Comparison of ENCODE assay signal across 11 cellular contexts in the genomic region with DNA sequence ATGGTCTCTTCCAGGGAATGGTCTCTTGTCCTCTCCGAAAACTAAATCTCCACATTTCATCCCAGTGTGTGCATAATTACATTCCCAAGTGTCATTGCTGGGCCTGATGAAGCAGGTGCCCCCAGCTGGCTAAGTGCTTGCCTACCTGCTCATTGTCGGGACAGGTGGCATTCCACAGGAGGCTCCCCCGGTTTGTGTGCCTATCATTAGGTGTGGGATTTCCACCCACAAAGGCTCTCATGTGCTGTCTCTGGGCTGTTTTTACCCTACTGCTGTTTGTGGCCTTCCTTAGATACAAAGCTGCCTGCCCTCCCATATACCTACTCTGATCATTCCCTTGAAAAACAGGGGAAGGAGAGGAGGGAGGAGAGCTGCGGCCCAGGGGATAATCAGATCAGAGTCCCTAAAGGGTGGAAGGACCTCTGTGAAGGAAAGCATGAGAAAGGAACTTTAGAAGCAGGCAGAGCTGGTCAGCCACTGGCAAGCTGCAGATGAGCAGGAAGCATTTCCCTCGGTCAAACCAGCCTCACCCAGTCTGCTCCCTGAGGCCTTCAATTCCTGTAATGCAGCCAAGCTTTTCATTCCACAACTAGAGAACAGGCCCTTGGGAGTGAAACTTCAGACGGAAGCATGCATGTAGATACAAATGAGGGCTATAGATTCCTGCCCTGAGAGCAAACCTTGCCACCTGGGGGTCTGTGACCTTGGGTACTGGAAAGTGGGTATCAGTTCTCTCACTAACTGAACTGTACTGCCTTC.
A peak's percentile ranks its signal among the peaks of the same experiment; 100 is the strongest.
DNase-seq lines count a peak whose midpoint lies in the region; ATAC-seq and TF ChIP-seq lines count a peak whose summit lies in the region.
"Had no signal": no experiment of that assay in that cellular context is flagged by ENCODE, and none has a peak within 500 bp of the region (broad histone marks: within the 10 kb centered on the region; RNA-seq: fewer than 3 reads in every experiment).

No MANE protein-coding gene starts in this region.

- H3K79me2 ChIP-seq in SK-N-SH (ENCODE audit: insufficient read depth): no peaks in the 10 kb centered on the region
- no peaks in the 10 kb centered on the region for H3K79me2 ChIP-seq in trophoblast cell (ENCODE audit: control insufficient read depth, insufficient read depth, low read length, poor library complexity)

- no peaks in the 10 kb centered on the region for H3K9me2 ChIP-seq in SK-N-SH

- H4K20me1 ChIP-seq in SK-N-SH (ENCODE audit: insufficient read depth): no peaks in the 10 kb centered on the region

- H3K4me3 ChIP-seq in SK-N-SH (ENCODE audit: low read depth in 2 of 2, low read length in 1 of 2) (no peak overlapping the region), trophoblast cell (ENCODE audit: low read depth, low read length) (no peak overlapping the region)
- no peak overlapping the region for H3K4me3 ChIP-seq in effector memory CD4-positive, alpha-beta T cell (ENCODE audit: insufficient read depth, low read depth, low read length, poor library complexity, severe bottlenecking)
- H3K4me3 ChIP-seq: skin epidermis had no signal

- H3K4me1 ChIP-seq in SK-N-SH (ENCODE audit: control insufficient read depth in 1 of 2, insufficient read depth in 2 of 2, low read depth in 1 of 2, low read length in 1 of 2) (peaks cover under 1 to 36% of the 10 kb centered on the region in 2 experiments; a peak in 3 of 4 replicates), trophoblast cell (ENCODE audit: control insufficient read depth in 1 of 2, insufficient read depth in 2 of 2, low read length in 2 of 2) (peaks cover 17 to 24% of the 10 kb centered on the region in 2 experiments)
- no peaks in the 10 kb centered on the region for H3K4me1 ChIP-seq in effector memory CD4-positive, alpha-beta T cell (ENCODE audit: control insufficient read depth, insufficient read depth, low read length, poor library complexity, severe bottlenecking)

- H3K4me2 ChIP-seq in SK-N-SH: 0 out of 2 replicates have a peak overlapping the region, but pooled peaks have one; percentile 1
- no peak overlapping the region for H3K4me2 ChIP-seq in trophoblast cell (ENCODE audit: low read length)

- no peak overlapping the region for H4K12ac ChIP-seq in trophoblast cell (ENCODE audit: low read depth, low read length)

- peaks cover 0 to 2% of the 10 kb centered on the region in 2 donors for H3K36me3 Mint-ChIP-seq in stimulated activated naive B cell treated with anti-CD40 and anti-IgM and Interleukin-4, amounts not matched to agents 10 μg/mL and 1 μg/mL and 100 μg/mL, for 72 hours

- peaks cover 9% of the 10 kb centered on the region for H3K79me1 ChIP-seq in trophoblast cell (ENCODE audit: low read length)

- H3K27me3 Mint-ChIP-seq in stimulated activated naive B cell treated with anti-CD40 and anti-IgM and Interleukin-4, amounts not matched to agents 10 μg/mL and 1 μg/mL and 100 μg/mL, for 72 hours: peaks cover 5 to 11% of the 10 kb centered on the region in 2 donors
- H3K27me3 Mint-ChIP-seq: effector memory CD8-positive, alpha-beta T cell had no signal

- CTCF ChIA-PET in SK-N-SH (lab: Yijun Ruan, JAX): interaction anchor here (0.6 to 1.4 kb wide), 2 partner anchors 11 to 215 kb away, joined by 3 read pairs; no protein-coding TSS in a partner anchor

- 56% methylated on average over 6 of the region's 6 CpGs for WGBS in SK-N-SH (ENCODE audit: low lambda C conversion rate)
- no CpG with 5 or more reads among the region's 6 CpGs for WGBS in trophoblast cell (ENCODE audit: extremely low coverage, insufficient coverage, insufficient read length)

- DNase-seq in Daoy (ENCODE audit: low read depth) (peak; percentile 75), SK-N-SH (no peak), Right ventricle myocardium superior (no peak), trophoblast cell (peak; percentile 68 to 70)
- DNase-seq in stimulated activated naive B cell treated with anti-CD40 and anti-IgM and Interleukin-4, amounts not matched to agents 10 μg/mL and 1 μg/mL and 100 μg/mL, for 72 hours: no peak
- no peak for DNase-seq in activated CD4-positive, CD25-positive, alpha-beta regulatory T cell (lab: John Stamatoyannopoulos, UW)
- DNase-seq in effector memory CD4-positive, alpha-beta T cell: no peak
- DNase-seq: effector memory CD8-positive, alpha-beta T cell; NCI-H2029 treated with DMSO at 0.1 percent for 48 hours had no signal

- no peak for TF ChIP-seq CTCF in SK-N-SH (IDR thresholded peaks at IDR 0.05)

- peaks cover 40 to 58% of the 10 kb centered on the region in 2 donors for H3K4me1 Mint-ChIP-seq in stimulated activated naive B cell treated with anti-CD40 and anti-IgM and Interleukin-4, amounts not matched to agents 10 μg/mL and 1 μg/mL and 100 μg/mL, for 72 hours

- POLR2A ChIA-PET in SK-N-SH (lab: Yijun Ruan, JAX): no interaction called here

- H3K27ac ChIP-seq in SK-N-SH (ENCODE audit: low read depth in 2 of 2, low read length in 1 of 2): peak overlapping the region; percentile 39 to 75; a peak in 3 of 4 replicates
- peak overlapping the region; percentile 10 for H3K27ac ChIP-seq in trophoblast cell (ENCODE audit: low read depth, low read length)
- H3K27ac ChIP-seq in effector memory CD4-positive, alpha-beta T cell (ENCODE audit: insufficient read depth, low read length, poor library complexity, severe bottlenecking): no peak overlapping the region

- H3K14ac ChIP-seq in trophoblast cell (ENCODE audit: low read length): no peak overlapping the region

- H2BK120ac ChIP-seq in trophoblast cell (ENCODE audit: insufficient read depth, low read length, poor library complexity): no peak overlapping the region

- no peaks in the 10 kb centered on the region for H3K9me3 ChIP-seq in SK-N-SH
- no peaks in the 10 kb centered on the region for H3K9me3 ChIP-seq in trophoblast cell (ENCODE audit: insufficient read depth, low read depth, low read length)
- no peaks in the 10 kb centered on the region for H3K9me3 ChIP-seq in effector memory CD4-positive, alpha-beta T cell (ENCODE audit: control insufficient read depth, low read length)

- H2BK12ac ChIP-seq in trophoblast cell (ENCODE audit: low read length): no peak overlapping the region

- intact Hi-C loops in Right ventricle myocardium superior (cut with DNase I): no loop called here

- no peak overlapping the region for H3K4me3 Mint-ChIP-seq in stimulated activated naive B cell treated with anti-CD40 and anti-IgM and Interleukin-4, amounts not matched to agents 10 μg/mL and 1 μg/mL and 100 μg/mL, for 72 hours

- H2AFZ ChIP-seq in SK-N-SH (ENCODE audit: low read depth) (peak overlapping the region; percentile 45; the same call in 1 of the 2 replicates), trophoblast cell (ENCODE audit: insufficient read depth, low read length, poor library complexity) (no peak overlapping the region)

- H3K4ac ChIP-seq in trophoblast cell (ENCODE audit: low read depth, low read length): no peak overlapping the region

- ATAC-seq in Right ventricle myocardium superior (ENCODE audit: poor library complexity): peak; percentile 84
- no peak for ATAC-seq in GM18907 (IDR thresholded peaks at IDR 0.05; ENCODE audit: unreplicated experiment)
- no peak for ATAC-seq in stimulated activated naive B cell treated with anti-CD40 and anti-IgM and Interleukin-4, amounts not matched to agents 10 μg/mL and 1 μg/mL and 100 μg/mL, for 72 hours (replicated peaks)
- ATAC-seq: effector memory CD8-positive, alpha-beta T cell had no signal

- H3K23ac ChIP-seq in trophoblast cell (ENCODE audit: low read length): no peak overlapping the region

- no peaks in the 10 kb centered on the region for H3K36me3 ChIP-seq in SK-N-SH (replicated peaks in 1 of 2; ENCODE audit: control insufficient read depth in 1 of 2, insufficient read depth in 2 of 2, low read length in 1 of 2)
- H3K36me3 ChIP-seq in trophoblast cell (ENCODE audit: control insufficient read depth in 1 of 2, insufficient read depth in 2 of 2, low read length in 2 of 2): no peaks in the 10 kb centered on the region
- no peaks in the 10 kb centered on the region for H3K36me3 ChIP-seq in effector memory CD4-positive, alpha-beta T cell (ENCODE audit: control insufficient read depth, insufficient read depth, low read length)

- no peak overlapping the region for H3K9ac ChIP-seq in SK-N-SH
- no peak overlapping the region for H3K9ac ChIP-seq in trophoblast cell (ENCODE audit: low read length)

- H2AK5ac ChIP-seq in trophoblast cell (ENCODE audit: low read length): no peak overlapping the region

- H2BK5ac ChIP-seq in trophoblast cell (ENCODE audit: low read depth, low read length, poor library complexity): no peak overlapping the region

- H3F3A ChIP-seq in SK-N-SH (replicated peaks; ENCODE audit: insufficient read depth): no peaks in the 10 kb centered on the region

- H3K18ac ChIP-seq in trophoblast cell (ENCODE audit: low read length): no peak overlapping the region

- TF ChIP-seq EP300 in SK-N-SH (IDR thresholded peaks at IDR 0.05; ENCODE audit: borderline replicate concordance in 1 of 2, low read depth in 1 of 2, low read length in 1 of 2): no peak

- H3K27me3 ChIP-seq in SK-N-SH (ENCODE audit: insufficient read depth): no peaks in the 10 kb centered on the region
- H3K27me3 ChIP-seq in trophoblast cell (ENCODE audit: insufficient read depth, low read length): no peaks in the 10 kb centered on the region
- no peaks in the 10 kb centered on the region for H3K27me3 ChIP-seq in effector memory CD4-positive, alpha-beta T cell (replicated peaks; ENCODE audit: control insufficient read depth, insufficient read depth, low read length, poor library complexity, severe bottlenecking)

- no peak overlapping the region for H3K27ac Mint-ChIP-seq in stimulated activated naive B cell treated with anti-CD40 and anti-IgM and Interleukin-4, amounts not matched to agents 10 μg/mL and 1 μg/mL and 100 μg/mL, for 72 hours

- H3K9me3 Mint-ChIP-seq in stimulated activated naive B cell treated with anti-CD40 and anti-IgM and Interleukin-4, amounts not matched to agents 10 μg/mL and 1 μg/mL and 100 μg/mL, for 72 hours: no peaks in the 10 kb centered on the region
- H3K9me3 Mint-ChIP-seq: effector memory CD8-positive, alpha-beta T cell had no signal

- H4K8ac ChIP-seq in trophoblast cell (ENCODE audit: low read depth, low read length): no peak overlapping the region

- H4K91ac ChIP-seq in trophoblast cell (ENCODE audit: low read depth, low read length): peak overlapping the region; percentile 8

- TF ChIP-seq RAD21 in SK-N-SH (IDR thresholded peaks at IDR 0.05; ENCODE audit: low read length): 0 out of 2 replicates have a peak, but pooled peaks have one; percentile 8

TF ChIP-seq in SK-N-SH, 30 proteins besides CTCF, POLR2A, EP300 and RAD21 (continues in another document):
- TF ChIP-seq, protein P1, sequence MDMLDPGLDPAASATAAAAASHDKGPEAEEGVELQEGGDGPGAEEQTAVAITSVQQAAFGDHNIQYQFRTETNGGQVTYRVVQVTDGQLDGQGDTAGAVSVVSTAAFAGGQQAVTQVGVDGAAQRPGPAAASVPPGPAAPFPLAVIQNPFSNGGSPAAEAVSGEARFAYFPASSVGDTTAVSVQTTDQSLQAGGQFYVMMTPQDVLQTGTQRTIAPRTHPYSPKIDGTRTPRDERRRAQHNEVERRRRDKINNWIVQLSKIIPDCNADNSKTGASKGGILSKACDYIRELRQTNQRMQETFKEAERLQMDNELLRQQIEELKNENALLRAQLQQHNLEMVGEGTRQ (IDR thresholded peaks at IDR 0.05; ENCODE audit: borderline replicate concordance, low read depth, low read length): no peak

Comparison
In these comparisons a context has a peak if more than half of its experiments do, and no peak if none do; other contexts are left out.
1. DNase-seq: peak in Daoy (single experiment) and trophoblast cell (2 of 2); none in SK-N-SH (single experiment), Right ventricle myocardium superior (single experiment), stimulated activated naive B cell treated with anti-CD40 and anti-IgM and Interleukin-4, amounts not matched to agents 10 μg/mL and 1 μg/mL and 100 μg/mL, for 72 hours (single experiment), activated CD4-positive, CD25-positive, alpha-beta regulatory T cell (0 of 4) and effector memory CD4-positive, alpha-beta T cell (0 of 3).